Comparison of ENCODE assay signal across 18 cellular contexts in genomic region chr6:154515808-154516207, GRCh38. TPM values are rescaled to one million over a fixed set of nuclear protein-coding genes. Genes with fewer than 3 reads are reported as not detected.
A peak's percentile ranks its signal among the peaks of the same experiment; 100 is the strongest.
DNase-seq lines count a peak whose midpoint lies in the region; ATAC-seq and TF ChIP-seq lines count a peak whose summit lies in the region.
"Had no signal": no experiment of that assay in that cellular context is flagged by ENCODE, and none has a peak within 500 bp of the region (broad histone marks: within the 10 kb centered on the region; RNA-seq: fewer than 3 reads in every experiment).

No MANE protein-coding gene starts in this region.

- H3K27ac ChIP-seq in heart right ventricle (peak overlapping the region in 8 of 10 donors; percentile 21 to 61 (median 47)), osteoblast (ENCODE audit: low read depth, low read length) (peak overlapping the region; percentile 7), vagina (no peak overlapping the region)
- H3K27ac ChIP-seq: KMS-11, WERI-Rb-1 had no signal

- H3K36me3 ChIP-seq in heart right ventricle: no peaks in the 10 kb centered on the region
- no peaks in the 10 kb centered on the region for H3K36me3 ChIP-seq in osteoblast (ENCODE audit: insufficient read depth, low read length)
- H3K36me3 ChIP-seq in vagina: no peaks in the 10 kb centered on the region
- H3K36me3 ChIP-seq: WERI-Rb-1 had no signal

- no peak for TF ChIP-seq POLR2A in vagina (IDR thresholded peaks at IDR 0.05)

- H4K20me1 ChIP-seq in osteoblast (ENCODE audit: insufficient read depth, low read length): no peaks in the 10 kb centered on the region

- no peaks in the 10 kb centered on the region for H3K79me2 ChIP-seq in osteoblast (ENCODE audit: insufficient read depth, low read length)

- intact Hi-C loops in heart right ventricle (cut with DNase I): loop anchor here in 4 of 10 donors (10.0 kb wide), 4 partner anchors 69 to 219 kb away; partner anchors contain the start of gene SCAF8 (in 1 of the 4)
- intact Hi-C loops in left cardiac atrium (cut with DNase I): no loop called here
- intact Hi-C loops in vagina (cut with DNase I): loop anchor here (10.0 kb wide), 1 partner anchor 101 kb away; no protein-coding TSS in a partner anchor

- ATAC-seq in heart right ventricle (peak in 7 of 8 donors; percentile 37 to 76 (median 45)), left cardiac atrium (no peak), HG03108 (IDR thresholded peaks at IDR 0.05; ENCODE audit: unreplicated experiment) (no peak)
- ATAC-seq: activated CD8-positive, alpha-beta memory T cell treated with anti-CD3 and anti-CD28 coated beads, Interleukin-2, amount 10 ng/mL, durations not matched to agents 7 days and 5 days; mucosa of descending colon; stimulated activated memory B cell treated with anti-CD40 and anti-IgM and Interleukin-4, amounts not matched to agents 10 μg/mL and 1 μg/mL and 100 μg/mL, for 72 hours had no signal

- DNase-seq in heart right ventricle: no peak
- no peak for DNase-seq in left cardiac atrium
- DNase-seq in fibroblast of peridontal ligament (ENCODE audit: extremely low read depth): peak; percentile 54
- no peak for DNase-seq in osteoblast (ENCODE audit: insufficient read length, low spot score, missing footprints)
- no peak for DNase-seq in vagina (ENCODE audit: extremely low spot score in 2 of 2)
- DNase-seq in germinal center (ENCODE audit: low spot score): no peak
- no peak for DNase-seq in stimulated activated CD4-positive, alpha-beta T cell treated with anti-CD3 and anti-CD28 coated beads, Interleukin-4, amount 100 ng/mL, for 24 hours
- DNase-seq: activated CD8-positive, alpha-beta memory T cell treated with anti-CD3 and anti-CD28 coated beads, Interleukin-2, amount 10 ng/mL, durations not matched to agents 7 days and 5 days; caudate nucleus; COR-L47; mucosa of descending colon; NCI-H1417 treated with DMSO at 0.1 percent for 48 hours; stimulated activated CD4-positive, alpha-beta T cell treated with anti-CD3 and anti-CD28 coated beads, Interleukin-4, amount 100 ng/mL, for 4 hours; WERI-Rb-1 had no signal

- H3K9me3 ChIP-seq in heart right ventricle (no peaks in the 10 kb centered on the region), osteoblast (ENCODE audit: low read depth, low read length) (no peaks in the 10 kb centered on the region), vagina (no peaks in the 10 kb centered on the region)
- H3K9me3 ChIP-seq: mucosa of descending colon had no signal

- H3K4me2 ChIP-seq in osteoblast (ENCODE audit: insufficient read depth, low read length): peak overlapping the region; percentile 87
- H3K4me2 ChIP-seq: KMS-11 had no signal

- H3K4me1 ChIP-seq in heart right ventricle (peaks cover 0 to 36% (median 19%) of the 10 kb centered on the region in 9 donors), osteoblast (ENCODE audit: insufficient read depth, low read length) (peaks cover 7% of the 10 kb centered on the region), vagina (peaks cover 22% of the 10 kb centered on the region)

- WGBS in heart right ventricle, 2 donors: 43 to 48% methylated on average over 6 of the region's 6 CpGs

- H3K4me3 ChIP-seq in heart right ventricle (peak overlapping the region in 6 of 10 donors; percentile 8 to 42 (median 32)), osteoblast (ENCODE audit: insufficient read depth, low read length) (peak overlapping the region; percentile 66), vagina (peak overlapping the region; percentile 19 to 24)
- H3K4me3 ChIP-seq: mucosa of descending colon had no signal

- peak overlapping the region; percentile 92 for H2AFZ ChIP-seq in osteoblast (ENCODE audit: low read length)

- TF ChIP-seq CTCF in heart right ventricle (IDR thresholded peaks at IDR 0.05) (no peak), osteoblast (IDR thresholded peaks at IDR 0.05; ENCODE audit: extremely low read depth, low read depth, low read length) (no peak), vagina (IDR thresholded peaks at IDR 0.05) (no peak)

- H3K27me3 ChIP-seq in heart right ventricle (peaks cover 0 to under 1% (median 0%) of the 10 kb centered on the region in 7 donors), osteoblast (ENCODE audit: insufficient read depth, low read length) (no peaks in the 10 kb centered on the region), vagina (no peaks in the 10 kb centered on the region)

RNA-seq across cellular contexts. Expression of gene CNKSR3, which starts 5.3 kb away (rescaled TPM):
- total RNA-seq in heart right ventricle (10 to 100 TPM; 12.9 to 42.2 (median 27.8) TPM), left cardiac atrium (10 to 100 TPM; 16.6 to 18.8 TPM), osteoblast (4.7 and 5.4 TPM in 2 replicates), vagina (7.4 TPM)
- polyA plus RNA-seq in heart right ventricle: 1 to 10 TPM; 4.2 to 6.0 TPM
- total RNA-seq: activated CD8-positive, alpha-beta memory T cell treated with anti-CD3 and anti-CD28 coated beads, Interleukin-2, amount 10 ng/mL, durations not matched to agents 7 days and 5 days; OCI-LY7 had no signal

Comparison
In these comparisons a context has a peak if more than half of its experiments do, and no peak if none do; other contexts are left out.
1. ATAC-seq: peak in heart right ventricle (7 of 8); none in left cardiac atrium (0 of 2) and HG03108 (single experiment).
2. Peak in every context shown above with its lines, with median percentiles within 50 percentile points of each other: H3K4me3 ChIP-seq.